In the genomic region with DNA sequence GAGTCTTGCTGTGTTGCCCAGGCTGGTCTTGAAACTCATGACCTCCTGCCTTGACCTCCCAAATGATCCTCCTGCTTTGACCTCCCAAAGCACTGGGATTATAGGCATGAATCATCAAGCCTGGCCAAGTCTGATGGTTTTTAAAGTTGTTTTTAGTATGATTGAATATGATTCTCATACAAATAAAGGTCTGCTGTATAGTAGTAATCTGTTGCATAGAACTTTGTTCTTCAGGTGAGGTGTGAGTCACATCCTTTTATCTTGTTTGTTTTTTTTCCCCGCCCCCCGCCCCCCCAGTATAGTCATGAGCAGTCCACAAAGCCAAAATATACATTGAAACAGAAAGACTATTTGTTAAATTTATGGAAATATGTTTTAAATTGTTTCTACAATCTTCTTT, we compare ENCODE assay signal across 16 cellular contexts.
"Had no signal": no experiment of that assay in that cellular context is flagged by ENCODE, and none has a peak within 500 bp of the region (broad histone marks: within the 10 kb centered on the region; RNA-seq: fewer than 3 reads in every experiment).

No MANE protein-coding gene starts in this region.

- H3K27me3 ChIP-seq: adrenal gland, cardiac muscle cell, gastroesophageal sphincter, heart left ventricle, thyroid gland had no signal

- DNase-seq: activated CD4-positive, alpha-beta T cell treated with anti-CD3 and anti-CD28 coated beads, Interleukin-2, amount 50 U/mL, for 4 hours; activated CD4-positive, CD25-positive, alpha-beta regulatory T cell treated with anti-CD3 and anti-CD28 coated beads, Interleukin-2, amount 50 U/mL, for 72 hours; activated gamma-delta T cell treated with Interleukin-2 at 50 U/mL for 16 hours; adrenal gland; endodermal cell; heart left ventricle; kidney glomerular epithelial cell; left ventricle myocardium superior; occipital lobe; stimulated activated naive B cell treated with anti-CD40 and anti-IgM and Interleukin-4, amounts not matched to agents 10 μg/mL and 1 μg/mL and 100 μg/mL, for 72 hours; T-cell; T1000; thyroid gland had no signal

- H3K36me3 ChIP-seq: adrenal gland, cardiac muscle cell, gastroesophageal sphincter, heart left ventricle, thyroid gland had no signal

- H3K27ac ChIP-seq: adrenal gland, cardiac muscle cell, gastroesophageal sphincter, heart left ventricle, thyroid gland had no signal

- FAIRE-seq: colon had no signal

- H3K4me3 ChIP-seq: adrenal gland, cardiac muscle cell, gastroesophageal sphincter, heart left ventricle, thyroid gland had no signal

- ATAC-seq: gastroesophageal sphincter; heart left ventricle; left ventricle myocardium superior; stimulated activated naive B cell treated with anti-CD40 and anti-IgM and Interleukin-4, amounts not matched to agents 10 μg/mL and 1 μg/mL and 100 μg/mL, for 72 hours; T-cell had no signal

- H3K9me3 ChIP-seq: adrenal gland, gastroesophageal sphincter, heart left ventricle, thyroid gland had no signal

- H3K4me1 ChIP-seq: adrenal gland, thyroid gland had no signal
